In the genomic region with DNA sequence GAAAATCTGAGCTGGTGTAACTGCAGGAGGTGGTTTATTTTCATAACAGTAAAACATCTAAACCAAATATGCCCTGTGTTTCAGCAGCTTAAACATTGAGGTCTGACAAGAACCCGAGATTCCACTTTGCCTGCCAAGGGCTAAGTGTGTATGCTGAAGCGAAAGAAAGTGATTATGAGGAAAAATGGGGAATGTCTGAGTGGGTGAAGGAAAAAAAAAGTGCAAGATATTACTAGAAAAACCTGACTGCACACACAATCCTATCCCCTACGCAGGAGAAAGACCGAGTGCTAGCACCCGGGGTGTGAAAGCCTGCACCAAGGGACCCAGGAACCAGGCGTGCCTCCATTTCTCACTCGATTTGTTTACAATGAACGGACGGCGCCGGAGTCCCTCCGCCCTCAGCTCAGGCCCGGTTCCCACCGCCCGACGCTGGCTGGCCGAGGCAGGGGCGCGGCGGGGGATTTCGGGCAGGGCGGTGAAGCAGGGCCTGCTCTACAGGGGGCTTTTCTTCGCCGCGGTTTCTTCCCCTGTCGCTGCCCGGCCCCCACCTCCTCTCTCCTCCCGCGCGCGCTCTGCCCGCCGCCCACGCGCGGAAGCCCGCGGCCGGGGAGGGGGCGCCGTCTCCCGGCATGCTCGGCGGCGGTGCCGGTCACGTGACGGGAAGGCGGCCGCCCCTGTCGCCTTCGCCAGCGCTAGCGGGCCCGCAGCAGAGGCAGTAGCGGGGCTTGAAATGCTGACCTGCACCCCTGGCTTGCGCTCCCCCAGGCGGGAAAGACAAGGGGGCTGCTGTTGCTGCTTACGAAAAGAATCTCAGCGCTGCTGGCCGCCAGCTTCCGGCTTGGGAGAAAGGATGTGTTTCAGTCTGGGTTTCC, we compare ENCODE assay signal across 8 cellular contexts. TPM values are rescaled to one million over a fixed set of nuclear protein-coding genes. Genes with fewer than 3 reads are reported as not detected.
DNase-seq lines count a peak whose midpoint lies in the region; ATAC-seq and TF ChIP-seq lines count a peak whose summit lies in the region.

No MANE protein-coding gene starts in this region.

- H3K36me3 ChIP-seq in endocrine pancreas (ENCODE audit: control insufficient read depth, insufficient read depth, low read length) (no peaks in the 10 kb centered on the region), mesodermal cell (ENCODE audit: control insufficient read depth, insufficient read depth, low read length) (peaks cover 16% of the 10 kb centered on the region)

- POLR2A ChIA-PET in AG04450 (lab: Yijun Ruan, JAX) = interaction anchor here (0.6 to 1.2 kb wide), 5 partner anchors 39 to 737 kb away, joined by 3 to 8 read pairs (median 5); no protein-coding TSS in a partner anchor

- H3K27ac ChIP-seq in AG04450 (ENCODE audit: low read depth, low read length) (peak overlapping the region; percentile 98), mesodermal cell (ENCODE audit: low read depth, low read length, severe bottlenecking) (peak overlapping the region; percentile 89)

- peak overlapping the region; percentile 92 for H3K9ac ChIP-seq in endocrine pancreas (ENCODE audit: control insufficient read depth, insufficient read depth, low read length)

- H3K27me3 ChIP-seq in AG04450 (ENCODE audit: control insufficient read depth, insufficient read depth, low read length) (peaks cover 4% of the 10 kb centered on the region), endocrine pancreas (ENCODE audit: control insufficient read depth, insufficient read depth, low read length) (no peaks in the 10 kb centered on the region)

- CTCF ChIA-PET in AG04450 (lab: Charles Lee) = interaction anchor here (0.6 to 2.4 kb wide), 6 partner anchors 9 to 179 kb away, joined by 3 to 7 read pairs (median 4); no protein-coding TSS in a partner anchor

- no peak for TF ChIP-seq CTCF in AG04450 (IDR thresholded peaks at IDR 0.05; ENCODE audit: low read depth, low read length)

- H3K4me3 ChIP-seq in AG04450 (ENCODE audit: low read depth, low read length) (peak overlapping the region; percentile 64), endocrine pancreas (ENCODE audit: control insufficient read depth, insufficient read depth, low read length) (peak overlapping the region; percentile 77), mesodermal cell (ENCODE audit: extremely low read depth, insufficient read depth, low read length, poor library complexity, severe bottlenecking) (peak overlapping the region; percentile 38)

- DNase-seq in AG04450 (ENCODE audit: low read depth, low spot score) = peak; percentile 80
- DNase-seq in NCI-H748 treated with DMSO at 0.1 percent for 48 hours (lab: John Stamatoyannopoulos, UW) = peak; percentile 9
- peak in 2 of 3 experiments; percentile 53 to 80 for DNase-seq in activated CD8-positive, alpha-beta memory T cell treated with anti-CD3 and anti-CD28 coated beads for 48 hours (ENCODE audit: low read depth in 2 of 3, low spot score in 2 of 3)
- DNase-seq in stimulated activated CD8-positive, alpha-beta memory T cell treated with anti-CD3 and anti-CD28 coated beads, Interleukin-15, amount 100 ng/mL, for 24 hours (ENCODE audit: low read depth) = peak; percentile 65

- H3K9me3 ChIP-seq in AG04450 (ENCODE audit: control insufficient read depth, insufficient read depth, low read length) = 0 out of 2 replicates have a peak, but pooled peaks cover 4% of the 10 kb centered on the region
- H3K9me3 ChIP-seq in endocrine pancreas (ENCODE audit: control insufficient read depth, low read length) = no peaks in the 10 kb centered on the region
- H3K9me3 ChIP-seq in mesodermal cell (ENCODE audit: control insufficient read depth, low read length) = no peaks in the 10 kb centered on the region

- H3K4me1 ChIP-seq in endocrine pancreas (ENCODE audit: control insufficient read depth, insufficient read depth, low read length) (no peaks in the 10 kb centered on the region), mesodermal cell (ENCODE audit: control insufficient read depth, insufficient read depth, low read length, poor library complexity, severe bottlenecking) (peaks cover 13% of the 10 kb centered on the region)

- ATAC-seq in GM18861 (IDR thresholded peaks at IDR 0.05; ENCODE audit: unreplicated experiment) (peak; percentile 52), HG03103 (IDR thresholded peaks at IDR 0.05; ENCODE audit: low read depth, unreplicated experiment) (peak; percentile 67)

- 6 to 7% methylated on average over 39 to 47 of the region's 62 CpGs for WGBS in mesodermal cell (ENCODE audit: insufficient coverage in 2 of 2), 2 experiments

RNA-seq across cellular contexts. Expression of a gene that starts 35.9 kb away (rescaled TPM):
- 2.8 and 3.0 TPM in 2 replicates for polyA plus RNA-seq in AG04450 (2011; rRNA removed)
- 7.9 and 9.4 TPM in 2 replicates for polyA minus RNA-seq in AG04450 (2011; rRNA and poly(A)+ RNA removed)
- polyA plus RNA-seq in mesodermal cell (2013, experiment 1 of 2) = 20.5 TPM
- 14.3 TPM for polyA plus RNA-seq in mesodermal cell (2013, experiment 2 of 2)

Comparison
In these comparisons a context has a peak if more than half of its experiments do, and no peak if none do; other contexts are left out.
1. Peak in every context shown above with its lines: DNase-seq, ATAC-seq, H3K4me3 ChIP-seq and H3K27ac ChIP-seq.
2. DNase-seq: peak in every context shown above with its lines; median percentile 80 in AG04450; 66 in activated CD8-positive, alpha-beta memory T cell treated with anti-CD3 and anti-CD28 coated beads for 48 hours; 65 in stimulated activated CD8-positive, alpha-beta memory T cell treated with anti-CD3 and anti-CD28 coated beads, Interleukin-15, amount 100 ng/mL, for 24 hours; 9 in NCI-H748 treated with DMSO at 0.1 percent for 48 hours.